Comparison of ENCODE assay signal across 9 cellular contexts in genomic region chr22:26610072-26610958, GRCh38.
DNase-seq lines count a peak whose midpoint lies in the region; ATAC-seq and TF ChIP-seq lines count a peak whose summit lies in the region.
"Had no signal": no experiment of that assay in that cellular context is flagged by ENCODE, and none has a peak within 500 bp of the region (broad histone marks: within the 10 kb centered on the region; RNA-seq: fewer than 3 reads in every experiment).

No MANE protein-coding gene starts in this region.

- in situ Hi-C loops in HAP-1 (cut with MboI; ENCODE audit: low sequenced_read_pairs) = no loop called here

- ATAC-seq in GM19463 (IDR thresholded peaks at IDR 0.05; ENCODE audit: unreplicated experiment) = peak; percentile 73
- ATAC-seq in HG03442 (IDR thresholded peaks at IDR 0.05; ENCODE audit: unreplicated experiment) = peak; percentile 80
- ATAC-seq: Panc1 had no signal

- no peak overlapping the region for H3K27ac ChIP-seq in tibial artery

- H3K27me3 ChIP-seq in tibial artery = peaks cover 0 to 23% of the 10 kb centered on the region in 2 donors
- peaks cover 69% of the 10 kb centered on the region for H3K27me3 ChIP-seq in HAP-1 (ENCODE audit: low read depth)

- peaks cover 0 to 7% (median 0%) of the 10 kb centered on the region in 4 donors for H3K4me1 ChIP-seq in tibial artery
- peaks cover 10% of the 10 kb centered on the region for H3K4me1 ChIP-seq in HAP-1

- TF ChIP-seq CTCF in tibial artery (IDR thresholded peaks at IDR 0.05) = no peak

- H3K9me3 ChIP-seq in tibial artery (no peaks in the 10 kb centered on the region), HAP-1 (no peaks in the 10 kb centered on the region)

- H3K4me3 ChIP-seq in tibial artery (no peak overlapping the region), HAP-1 (no peak overlapping the region)

- peak; percentile 97 for DNase-seq in EL
- peak; percentile 64 to 71 for DNase-seq in activated CD4-positive, alpha-beta T cell treated with anti-CD3 and anti-CD28 coated beads, Interleukin-2, amount 50 U/mL, for 48 hours
- peak; percentile 96 for DNase-seq in glomerular visceral epithelial cell (ENCODE audit: extremely low spot score)
- peak; percentile 29 to 68 for DNase-seq in tibial artery
- no peak for DNase-seq in cortex of kidney (lab: John Stamatoyannopoulos, UW)
- DNase-seq in HAP-1 (ENCODE audit: low spot score in 2 of 2) = no peak

- H3K36me3 ChIP-seq in tibial artery (no peaks in the 10 kb centered on the region), HAP-1 (replicated peaks) (no peaks in the 10 kb centered on the region)

- intact Hi-C loops in tibial artery (cut with DNase I; ENCODE audit: low total_unique reads) = no loop called here

Comparison
In these comparisons a context has a peak if more than half of its experiments do, and no peak if none do; other contexts are left out.
1. DNase-seq: peak in EL (single experiment), activated CD4-positive, alpha-beta T cell treated with anti-CD3 and anti-CD28 coated beads, Interleukin-2, amount 50 U/mL, for 48 hours (2 of 2), glomerular visceral epithelial cell (single experiment) and tibial artery (2 of 2); none in cortex of kidney (single experiment) and HAP-1 (0 of 2).